ENCODE assay signal across 8 cellular contexts in the genomic region with DNA sequence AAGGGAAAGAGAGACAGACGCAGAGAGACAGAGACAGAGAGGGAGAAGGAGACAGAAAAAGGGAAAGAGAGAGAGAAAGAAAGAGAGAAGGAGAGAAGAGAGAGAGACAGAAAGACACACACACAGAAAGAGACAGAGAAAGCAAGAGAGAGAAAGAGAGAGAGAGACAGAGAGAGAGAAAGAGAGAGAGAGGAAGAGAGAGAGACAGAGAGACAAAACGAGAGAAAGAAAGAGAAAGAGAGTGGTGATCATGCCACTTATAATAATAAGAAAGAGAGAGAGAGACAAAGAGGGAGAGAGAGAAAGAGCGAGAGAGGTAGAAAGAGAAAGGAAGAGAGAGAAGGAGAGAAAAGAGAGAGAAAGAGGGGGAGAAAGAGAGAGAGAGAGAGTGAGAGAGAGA. TPM values are rescaled to one million over a fixed set of nuclear protein-coding genes. Genes with fewer than 3 reads are reported as not detected.
"Had no signal": no experiment of that assay in that cellular context is flagged by ENCODE, and none has a peak within 500 bp of the region (broad histone marks: within the 10 kb centered on the region; RNA-seq: fewer than 3 reads in every experiment).

No MANE protein-coding gene starts in this region.

- H3K27ac Mint-ChIP-seq: HFFc6, IgD-negative memory B cell had no signal

- H3K4me1 Mint-ChIP-seq: IgD-negative memory B cell had no signal

- H3K4me3 Mint-ChIP-seq: H9, HFFc6, IgD-negative memory B cell had no signal

- ATAC-seq: HepG2 had no signal

- H3K27me3 Mint-ChIP-seq: IgD-negative memory B cell had no signal

- DNase-seq: GM23248, H9, HCEC 1CT, HFFc6, KBM-7 had no signal

RNA-seq across cellular contexts. Expression of gene SHOX, which starts 51.4 kb away (rescaled TPM):
- total RNA-seq: GM23248, HepG2, HT1080 had no signal
- polyA plus RNA-seq: GM23248, HepG2, IgD-negative memory B cell had no signal
